In the genomic region with DNA sequence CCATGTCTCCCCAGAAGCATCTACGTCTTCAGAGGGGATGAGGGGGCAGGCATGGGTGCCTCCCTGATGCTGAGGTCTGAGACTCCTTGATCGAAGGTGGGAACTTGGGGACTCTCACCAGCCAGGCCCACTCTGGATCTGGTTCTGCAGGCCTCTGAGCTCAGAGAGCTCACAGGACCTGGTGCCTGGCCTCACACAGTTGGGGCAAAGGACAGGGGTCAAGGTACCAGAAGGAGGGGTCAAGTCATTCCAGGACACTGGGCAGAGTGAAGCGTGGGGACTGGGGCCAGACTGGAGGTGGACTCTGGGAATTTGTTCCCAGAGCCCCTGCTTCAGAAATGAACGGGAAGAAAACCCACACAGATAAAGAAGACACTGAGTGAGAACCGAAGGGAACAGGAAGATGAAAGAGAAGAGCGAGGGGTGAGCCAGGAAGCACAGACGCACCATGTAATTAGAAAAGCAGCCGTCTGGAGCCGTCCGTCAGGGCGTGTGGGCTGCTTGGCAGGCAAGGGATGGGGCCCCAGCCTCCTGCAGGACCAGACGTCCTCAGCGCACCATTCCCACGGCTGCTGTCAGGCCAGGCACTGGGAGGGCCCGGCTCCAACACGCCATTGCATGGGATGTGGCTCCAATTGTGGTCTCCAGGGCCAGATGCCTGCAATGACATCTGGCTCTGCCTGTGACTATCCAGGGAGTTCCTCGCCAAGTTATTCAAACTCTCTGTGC, we compare ENCODE assay signal across 14 cellular contexts. TPM values are rescaled to one million over a fixed set of nuclear protein-coding genes. Genes with fewer than 3 reads are reported as not detected.
A peak's percentile ranks its signal among the peaks of the same experiment; 100 is the strongest.
DNase-seq lines count a peak whose midpoint lies in the region; ATAC-seq and TF ChIP-seq lines count a peak whose summit lies in the region.
"Had no signal": no experiment of that assay in that cellular context is flagged by ENCODE, and none has a peak within 500 bp of the region (broad histone marks: within the 10 kb centered on the region; RNA-seq: fewer than 3 reads in every experiment).

No MANE protein-coding gene starts in this region.

- no peak overlapping the region for H2BK5ac ChIP-seq in neuronal stem cell (ENCODE audit: low read length)

- no peak overlapping the region for H2BK12ac ChIP-seq in neuronal stem cell (ENCODE audit: low read length)

- DNase-seq in AG09309 (ENCODE audit: low read depth) (peak; percentile 49), ascending aorta (ENCODE audit: low spot score in 2 of 2) (no peak), left cardiac atrium (peak; percentile 75), neuronal stem cell (ENCODE audit: low spot score) (no peak), DMS53 (lab: John Stamatoyannopoulos, UW) (no peak), lower leg skin (ENCODE audit: low spot score in 2 of 2) (no peak)
- DNase-seq: activated CD8-positive, alpha-beta T cell treated with anti-CD3 and anti-CD28 coated beads for 36 hours; NCI-H1048; small intestine; T-helper 2 cell had no signal

- no peak for TF ChIP-seq POLR2A in lower leg skin (IDR thresholded peaks at IDR 0.05)

- no peak overlapping the region for H2BK120ac ChIP-seq in neuronal stem cell (ENCODE audit: low read depth, low read length)

- no peak overlapping the region for H4K8ac ChIP-seq in neuronal stem cell (ENCODE audit: low read depth, low read length)

- H3K9me3 ChIP-seq in ascending aorta = no peaks in the 10 kb centered on the region
- H3K9me3 ChIP-seq in neuronal stem cell (replicated peaks in 1 of 2; ENCODE audit: control insufficient read depth in 2 of 2, insufficient read depth in 1 of 2, low read depth in 1 of 2, low read length in 2 of 2) = no peaks in the 10 kb centered on the region

- no peak overlapping the region for H3K18ac ChIP-seq in neuronal stem cell (ENCODE audit: low read length)

- no peak overlapping the region for H3K9ac ChIP-seq in neuronal stem cell (ENCODE audit: low read depth, low read length, poor library complexity)

- H3K4me2 ChIP-seq in neuronal stem cell (ENCODE audit: insufficient read depth, low read length, poor library complexity, severe bottlenecking) = no peak overlapping the region

- H3K36me3 ChIP-seq in ascending aorta (peaks cover 11 to 18% of the 10 kb centered on the region in 2 donors), neuronal stem cell (replicated peaks in 1 of 2; ENCODE audit: control insufficient read depth in 2 of 2, insufficient read depth in 2 of 2, low read length in 2 of 2) (no peaks in the 10 kb centered on the region)

- no peaks in the 10 kb centered on the region for H3K79me1 ChIP-seq in neuronal stem cell (ENCODE audit: low read depth, low read length)

- no peak overlapping the region for H3K4ac ChIP-seq in neuronal stem cell (ENCODE audit: low read length)

- H2AK5ac ChIP-seq in neuronal stem cell (ENCODE audit: low read depth, low read length) = peak overlapping the region; percentile 14

- H3K4me3 ChIP-seq in AG09309 (ENCODE audit: control insufficient read depth, low read depth, low read length) (no peak overlapping the region), ascending aorta (no peak overlapping the region), neuronal stem cell (ENCODE audit: low read length in 2 of 2) (no peak overlapping the region), lower leg skin (ENCODE audit: low read depth, poor library complexity, severe bottlenecking) (no peak overlapping the region)
- H3K4me3 ChIP-seq: lung had no signal

- peak overlapping the region; percentile 87 to 88 for H3K27ac ChIP-seq in ascending aorta
- H3K27ac ChIP-seq in neuronal stem cell (replicated peaks; ENCODE audit: low read length) = no peak overlapping the region

- no peak overlapping the region for H3K14ac ChIP-seq in neuronal stem cell (ENCODE audit: low read length)

- H4K91ac ChIP-seq in neuronal stem cell (ENCODE audit: low read depth, low read length, poor library complexity) = no peak overlapping the region

- no peak overlapping the region for H2AFZ ChIP-seq in neuronal stem cell (ENCODE audit: low read length)

- no CpG with 5 or more reads among the region's 17 CpGs for WGBS in neuronal stem cell (ENCODE audit: extremely low coverage in 2 of 2, insufficient read length in 2 of 2, insufficient replicate concordance in 1 of 2), 2 donors
- WGBS in lower leg skin, 2 donors = 58 to 71% methylated on average over 17 of the region's 17 CpGs

- no peak overlapping the region for H2BK15ac ChIP-seq in neuronal stem cell (ENCODE audit: low read length)

- TF ChIP-seq CTCF in AG09309 (IDR thresholded peaks at IDR 0.05; ENCODE audit: control insufficient read depth, insufficient read depth, low read depth, low read length, missing control alignments) (no peak), ascending aorta (IDR thresholded peaks at IDR 0.05) (no peak), lower leg skin (IDR thresholded peaks at IDR 0.05) (no peak)

- H3K4me1 ChIP-seq in ascending aorta = peaks cover 38 to 57% of the 10 kb centered on the region in 2 donors
- H3K4me1 ChIP-seq in neuronal stem cell (ENCODE audit: control insufficient read depth in 2 of 2, insufficient read depth in 1 of 2, low read depth in 1 of 2, low read length in 2 of 2) = peaks cover 13 to 21% of the 10 kb centered on the region in 2 donors

- ATAC-seq in left cardiac atrium (peak in 1 of 2 donors; percentile 34), GM18858 (IDR thresholded peaks at IDR 0.05; ENCODE audit: unreplicated experiment) (no peak), HG02852 (IDR thresholded peaks at IDR 0.05; ENCODE audit: unreplicated experiment) (no peak)
- ATAC-seq: activated CD8-positive, alpha-beta T cell treated with anti-CD3 and anti-CD28 coated beads for 36 hours; esophagus mucosa had no signal

- no peaks in the 10 kb centered on the region for H3K27me3 ChIP-seq in ascending aorta
- H3K27me3 ChIP-seq in neuronal stem cell (ENCODE audit: control insufficient read depth in 3 of 3, insufficient read depth in 3 of 3, low read depth in 1 of 3, low read length in 3 of 3) = no peaks in the 10 kb centered on the region

- H3K23ac ChIP-seq in neuronal stem cell (ENCODE audit: low read depth, low read length, poor library complexity) = no peak overlapping the region

- intact Hi-C loops in ascending aorta (cut with DNase I) (no loop called here), left cardiac atrium (cut with DNase I) (no loop called here), lower leg skin (cut with DNase I; ENCODE audit: low total_unique reads) (no loop called here)

RNA-seq across cellular contexts. Expression of a gene that starts 47.7 kb away (rescaled TPM):
- total RNA-seq in ascending aorta (180 TPM), left cardiac atrium (10 to 100 TPM; 52.9 to 56.6 TPM), lower leg skin (10 to 100 TPM in 3 of 4 donors, 1 to 10 TPM in 1; 9.9 to 16.8 (median 13.1) TPM)
- 10.6 TPM for polyA plus RNA-seq in neuronal stem cell (2013, experiment 1 of 2)
- 10.3 TPM for polyA plus RNA-seq in neuronal stem cell (2013, experiment 2 of 2)

RNA-seq across cellular contexts. Expression of a gene that starts 50.5 kb away (rescaled TPM):
- 172 TPM for total RNA-seq in ascending aorta
- total RNA-seq in left cardiac atrium = 100 to 1,000 TPM; 110 to 155 TPM
- 42.1 TPM for polyA plus RNA-seq in neuronal stem cell (2013, experiment 1 of 2)
- 42.3 TPM for polyA plus RNA-seq in neuronal stem cell (2013, experiment 2 of 2)
- 100 to 1,000 TPM in 1 of 4 donors, 10 to 100 TPM in 3; 59.3 to 123 (median 78.3) TPM for total RNA-seq in lower leg skin

Comparison
In these comparisons a context has a peak if more than half of its experiments do, and no peak if none do; other contexts are left out.
1. DNase-seq: peak in AG09309 (single experiment) and left cardiac atrium (single experiment); none in ascending aorta (0 of 2), neuronal stem cell (single experiment), DMS53 (single experiment) and lower leg skin (0 of 2).